Comparison of ENCODE assay signal across 9 cellular contexts in the genomic region with DNA sequence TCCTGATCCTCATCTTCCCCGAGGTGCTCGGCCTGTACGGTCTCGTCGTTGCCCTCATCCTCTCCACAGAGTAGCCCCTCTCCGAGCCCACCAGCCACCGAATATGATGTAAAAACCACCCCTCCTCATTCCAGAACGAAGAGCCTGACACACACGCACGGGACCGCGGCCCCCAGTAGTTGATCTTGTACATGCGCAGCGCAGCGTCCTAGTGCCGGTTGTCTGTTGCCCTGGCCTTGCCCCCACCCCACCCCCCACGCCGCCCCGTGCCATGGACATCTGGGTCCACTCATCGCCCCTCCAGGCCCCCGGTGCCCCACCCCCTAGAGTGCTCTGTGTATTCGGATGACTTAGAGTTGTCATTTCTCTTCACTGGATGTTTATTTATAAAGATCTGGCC. TPM values are rescaled to one million over a fixed set of nuclear protein-coding genes. Genes with fewer than 3 reads are reported as not detected.
DNase-seq lines count a peak whose midpoint lies in the region; ATAC-seq and TF ChIP-seq lines count a peak whose summit lies in the region.
"Had no signal": no experiment of that assay in that cellular context is flagged by ENCODE, and none has a peak within 500 bp of the region (broad histone marks: within the 10 kb centered on the region; RNA-seq: fewer than 3 reads in every experiment).

No MANE protein-coding gene starts in this region.

- no peak overlapping the region for H4K91ac ChIP-seq in mesenchymal stem cell (ENCODE audit: low read length)

- H3K79me2 ChIP-seq in mammary epithelial cell (ENCODE audit: insufficient read depth, low read length), result no peaks in the 10 kb centered on the region

- H2AK5ac ChIP-seq in mesenchymal stem cell (ENCODE audit: low read length, severe bottlenecking), result no peak overlapping the region

- H3K4me3 Mint-ChIP-seq in activated CD8-positive, alpha-beta memory T cell treated with anti-CD3 and anti-CD28 coated beads, Interleukin-2, amount 10 ng/mL, durations not matched to agents 7 days and 5 days, result peak overlapping the region; percentile 78

- H3K9ac ChIP-seq in mammary epithelial cell (ENCODE audit: insufficient read depth, low read length) (no peak overlapping the region), mesenchymal stem cell (ENCODE audit: low read length) (peak overlapping the region; percentile 90)

- H3K27ac ChIP-seq in mammary epithelial cell (ENCODE audit: insufficient read depth, low read depth, low read length), result no peak overlapping the region
- H3K27ac ChIP-seq in mesenchymal stem cell (ENCODE audit: low read length, poor library complexity, severe bottlenecking), result no peak overlapping the region
- H3K27ac ChIP-seq in tibial artery, result peak overlapping the region; percentile 67 to 76

- H3K27ac Mint-ChIP-seq in activated CD8-positive, alpha-beta memory T cell treated with anti-CD3 and anti-CD28 coated beads, Interleukin-2, amount 10 ng/mL, durations not matched to agents 7 days and 5 days, result peak overlapping the region; percentile 95

- H3K4me2 ChIP-seq in mammary epithelial cell (ENCODE audit: insufficient read depth, low read depth, low read length) (no peak overlapping the region), mesenchymal stem cell (ENCODE audit: low read length, poor library complexity, severe bottlenecking) (no peak overlapping the region)
- H3K4me2 ChIP-seq: smooth muscle cell had no signal

- no peak overlapping the region for H2BK12ac ChIP-seq in mesenchymal stem cell (ENCODE audit: low read length in 2 of 2)

- peak overlapping the region; percentile 98 for H2AFZ ChIP-seq in mammary epithelial cell (ENCODE audit: low read depth, low read length)
- H2AFZ ChIP-seq in mesenchymal stem cell (ENCODE audit: low read depth, low read length), result no peak overlapping the region

- H3K79me1 ChIP-seq in mesenchymal stem cell (replicated peaks; ENCODE audit: low read length, poor library complexity, severe bottlenecking), result no peaks in the 10 kb centered on the region

- H2BK120ac ChIP-seq in mesenchymal stem cell (ENCODE audit: low read depth, low read length), result no peak overlapping the region

- no peaks in the 10 kb centered on the region for H3K27me3 Mint-ChIP-seq in activated CD8-positive, alpha-beta memory T cell treated with anti-CD3 and anti-CD28 coated beads, Interleukin-2, amount 10 ng/mL, durations not matched to agents 7 days and 5 days

- H3K27me3 ChIP-seq in mammary epithelial cell (ENCODE audit: insufficient read depth, low read length) (no peaks in the 10 kb centered on the region), mesenchymal stem cell (ENCODE audit: control insufficient read depth in 1 of 2, insufficient read depth in 1 of 2, low read length in 2 of 2) (no peaks in the 10 kb centered on the region), tibial artery (no peaks in the 10 kb centered on the region)

- 89% methylated on average over 8 of the region's 22 CpGs for WGBS in mammary epithelial cell (ENCODE audit: low coverage, missing lambda C conversion rate)
- WGBS in mesenchymal stem cell, result 94% methylated on average over 19 of the region's 22 CpGs

- no peak overlapping the region for H4K8ac ChIP-seq in mesenchymal stem cell (ENCODE audit: low read length)

- H3K9me3 ChIP-seq in mammary epithelial cell (replicated peaks; ENCODE audit: insufficient read depth, low read length), result peaks cover 3% of the 10 kb centered on the region
- H3K9me3 ChIP-seq in mesenchymal stem cell (ENCODE audit: control insufficient read depth, low read length), result no peaks in the 10 kb centered on the region
- H3K9me3 ChIP-seq in tibial artery, result no peaks in the 10 kb centered on the region

- peaks cover 21% of the 10 kb centered on the region for H3K4me1 Mint-ChIP-seq in activated CD8-positive, alpha-beta memory T cell treated with anti-CD3 and anti-CD28 coated beads, Interleukin-2, amount 10 ng/mL, durations not matched to agents 7 days and 5 days

- no peak overlapping the region for H3K4me3 ChIP-seq in mammary epithelial cell (replicated peaks in 1 of 3; ENCODE audit: insufficient read depth in 1 of 3, low read depth in 2 of 3, low read length in 3 of 3)
- H3K4me3 ChIP-seq in mesenchymal stem cell (ENCODE audit: insufficient read depth in 1 of 2, low read depth in 1 of 2, low read length in 2 of 2), result peak overlapping the region in 1 of 2 experiments; percentile 66
- peak overlapping the region; percentile 52 to 71 for H3K4me3 ChIP-seq in tibial artery
- H3K4me3 ChIP-seq: smooth muscle cell had no signal

- H3K4me1 ChIP-seq in mammary epithelial cell (ENCODE audit: insufficient read depth, low read length) (peaks cover 13% of the 10 kb centered on the region), mesenchymal stem cell (ENCODE audit: control insufficient read depth, insufficient read depth, low read depth, low read length) (no peaks in the 10 kb centered on the region), tibial artery (peaks cover 0 to 15% (median 5%) of the 10 kb centered on the region in 4 donors)

- H3K18ac ChIP-seq in mesenchymal stem cell (ENCODE audit: low read depth in 1 of 2, low read length in 2 of 2), result no peak overlapping the region

- dilution Hi-C loops in mammary epithelial cell (cut with HindIII; ENCODE audit: low sequenced_read_pairs), result no loop called here

- no peak overlapping the region for H3K23ac ChIP-seq in mesenchymal stem cell (ENCODE audit: low read length in 2 of 2)

- ATAC-seq in activated CD8-positive, alpha-beta memory T cell treated with anti-CD3 and anti-CD28 coated beads, Interleukin-2, amount 10 ng/mL, durations not matched to agents 7 days and 5 days, result no peak
- ATAC-seq in GM19324 (IDR thresholded peaks at IDR 0.05; ENCODE audit: low FRiP score, unreplicated experiment), result no peak

- peak overlapping the region; percentile 55 for H2BK15ac ChIP-seq in mesenchymal stem cell (ENCODE audit: low read depth, poor library complexity, severe bottlenecking)

- no peak overlapping the region for H3K14ac ChIP-seq in mesenchymal stem cell (ENCODE audit: low read length in 2 of 2)

- H3K36me3 ChIP-seq in mammary epithelial cell (ENCODE audit: insufficient read depth, low read length) (no peaks in the 10 kb centered on the region), mesenchymal stem cell (ENCODE audit: control insufficient read depth in 1 of 2, insufficient read depth in 2 of 2, low read depth in 1 of 2, low read length in 2 of 2) (no peaks in the 10 kb centered on the region), tibial artery (no peaks in the 10 kb centered on the region)

- H3K9me3 Mint-ChIP-seq in activated CD8-positive, alpha-beta memory T cell treated with anti-CD3 and anti-CD28 coated beads, Interleukin-2, amount 10 ng/mL, durations not matched to agents 7 days and 5 days (ENCODE audit: low read depth), result no peaks in the 10 kb centered on the region

- no peaks in the 10 kb centered on the region for H3K36me3 Mint-ChIP-seq in activated CD8-positive, alpha-beta memory T cell treated with anti-CD3 and anti-CD28 coated beads, Interleukin-2, amount 10 ng/mL, durations not matched to agents 7 days and 5 days

- BruUV-seq in mammary epithelial cell (replicated peaks; lab: Mats Ljungman, UMichigan), result no TSS peak

- no peak overlapping the region for H2BK5ac ChIP-seq in mesenchymal stem cell (ENCODE audit: low read depth, low read length, poor library complexity, severe bottlenecking)

- no peaks in the 10 kb centered on the region for H4K20me1 ChIP-seq in mammary epithelial cell (ENCODE audit: insufficient read depth, low read length)

- no peak overlapping the region for H3K4ac ChIP-seq in mesenchymal stem cell (ENCODE audit: low read depth in 1 of 2, low read length in 2 of 2)

- no peak for DNase-seq in activated CD8-positive, alpha-beta memory T cell treated with anti-CD3 and anti-CD28 coated beads, Interleukin-2, amount 10 ng/mL, durations not matched to agents 7 days and 5 days
- DNase-seq in activated CD8-positive, alpha-beta memory T cell treated with anti-CD3 and anti-CD28 coated beads, Interleukin-2, amount 50 U/mL, for 4 hours, result no peak
- DNase-seq in mammary epithelial cell, result no peak
- DNase-seq in mesenchymal stem cell, result no peak
- DNase-seq in tibial artery, result no peak
- DNase-seq in NCI-H1092 treated with DMSO at 0.1 percent for 48 hours (lab: John Stamatoyannopoulos, UW), result no peak
- no peak for DNase-seq in GOT3 (lab: John Stamatoyannopoulos, UW)

- CTCF ChIA-PET in activated CD8-positive, alpha-beta memory T cell treated with anti-CD3 and anti-CD28 coated beads, Interleukin-2, amount 10 ng/mL, durations not matched to agents 7 days and 5 days (lab: Charles Lee), result interaction anchor here (0.6 to 6.1 kb wide), 19 partner anchors 10 to 416 kb away, joined by 3 to 90 read pairs (median 5); partner anchors contain the start of genes BICRAL, RPL7L1, TBCC and UBR2
- CTCF ChIA-PET in mammary epithelial cell (lab: Charles Lee; ENCODE audit: low non-redundant PET), result interaction anchor here (0.6 kb wide), 1 partner anchor 173 kb away, joined by 3 read pairs; no protein-coding TSS in a partner anchor

- intact Hi-C loops in mammary epithelial cell (cut with micrococcal nuclease) (no loop called here), tibial artery (cut with DNase I; ENCODE audit: low total_unique reads) (loop anchor here (5.0 kb wide), 2 partner anchors 65 to 150 kb away; partner anchors contain the start of gene RPL7L1)

- in situ Hi-C loops in mammary epithelial cell (cut with MboI; ENCODE audit: low sequenced_read_pairs in 2 of 2), result loop anchor here in 1 of 2 donors (10.0 to 25.0 kb wide), 2 partner anchors 63 to 135 kb away; no protein-coding TSS in a partner anchor

- no peak for TF ChIP-seq CTCF in mammary epithelial cell (conservative IDR thresholded peaks at IDR 0.05 in 1 of 2, IDR thresholded peaks at IDR 0.05 in 1 of 2; ENCODE audit: extremely low read depth in 1 of 2, insufficient read depth in 1 of 2, low read depth in 1 of 2, low read length in 2 of 2)
- TF ChIP-seq CTCF in tibial artery (IDR thresholded peaks at IDR 0.05), result no peak

RNA-seq across cellular contexts. Expression of gene PRPH2, which starts 5.2 kb away (rescaled TPM):
- total RNA-seq in activated CD8-positive, alpha-beta memory T cell treated with anti-CD3 and anti-CD28 coated beads, Interleukin-2, amount 10 ng/mL, durations not matched to agents 7 days and 5 days, result under 1 TPM in 1 of 2 experiments, not detected in 1; 0.07 TPM
- under 1 TPM; 0.09 to 0.50 TPM for total RNA-seq in mammary epithelial cell
- polyA plus RNA-seq in mammary epithelial cell, result not detected
- not detected for polyA minus RNA-seq in mammary epithelial cell
- polyA plus RNA-seq in mesenchymal stem cell (2013, experiment 1 of 2), result 0.03 TPM
- 0.07 TPM for polyA plus RNA-seq in mesenchymal stem cell (2013, experiment 2 of 2)
- total RNA-seq: smooth muscle cell had no signal
- polyA plus RNA-seq: smooth muscle cell had no signal

RNA-seq across cellular contexts. Expression of gene TBCC, which starts 18.3 kb away (rescaled TPM):
- 10 to 100 TPM; 29.8 to 35.5 TPM for total RNA-seq in activated CD8-positive, alpha-beta memory T cell treated with anti-CD3 and anti-CD28 coated beads, Interleukin-2, amount 10 ng/mL, durations not matched to agents 7 days and 5 days
- 10 to 100 TPM; 13.5 to 27.8 TPM for total RNA-seq in mammary epithelial cell
- 15.4 TPM for polyA plus RNA-seq in mammary epithelial cell
- polyA minus RNA-seq in mammary epithelial cell, result 25.6 TPM
- 20.5 TPM for polyA plus RNA-seq in mesenchymal stem cell (2013, experiment 1 of 2)
- polyA plus RNA-seq in mesenchymal stem cell (2013, experiment 2 of 2), result 22.6 TPM

RNA-seq across cellular contexts. Expression of gene BICRAL, which starts 54.2 kb away (rescaled TPM):
- 10 to 100 TPM; 22.9 to 24.3 TPM for total RNA-seq in activated CD8-positive, alpha-beta memory T cell treated with anti-CD3 and anti-CD28 coated beads, Interleukin-2, amount 10 ng/mL, durations not matched to agents 7 days and 5 days
- total RNA-seq in mammary epithelial cell, result 1 to 10 TPM; 7.2 to 7.9 TPM
- polyA plus RNA-seq in mammary epithelial cell, result 6.6 TPM
- 9.8 TPM for polyA minus RNA-seq in mammary epithelial cell
- 3.9 TPM for polyA plus RNA-seq in mesenchymal stem cell (2013, experiment 1 of 2)
- 3.5 TPM for polyA plus RNA-seq in mesenchymal stem cell (2013, experiment 2 of 2)

Comparison
In these comparisons a context has a peak if more than half of its experiments do, and no peak if none do; other contexts are left out.
1. H3K27ac ChIP-seq: peak in tibial artery (2 of 2); none in mammary epithelial cell (single experiment) and mesenchymal stem cell (single experiment).
2. H3K4me3 ChIP-seq: peak in tibial artery (2 of 2); none in mammary epithelial cell (0 of 3).